8 cellular contexts compared by ENCODE assay signal in genomic region chr1:28668191-28668955, GRCh38. TPM values are rescaled to one million over a fixed set of nuclear protein-coding genes. Genes with fewer than 3 reads are reported as not detected.
A peak's percentile ranks its signal among the peaks of the same experiment; 100 is the strongest.
DNase-seq lines count a peak whose midpoint lies in the region; ATAC-seq and TF ChIP-seq lines count a peak whose summit lies in the region.

A gene with protein sequence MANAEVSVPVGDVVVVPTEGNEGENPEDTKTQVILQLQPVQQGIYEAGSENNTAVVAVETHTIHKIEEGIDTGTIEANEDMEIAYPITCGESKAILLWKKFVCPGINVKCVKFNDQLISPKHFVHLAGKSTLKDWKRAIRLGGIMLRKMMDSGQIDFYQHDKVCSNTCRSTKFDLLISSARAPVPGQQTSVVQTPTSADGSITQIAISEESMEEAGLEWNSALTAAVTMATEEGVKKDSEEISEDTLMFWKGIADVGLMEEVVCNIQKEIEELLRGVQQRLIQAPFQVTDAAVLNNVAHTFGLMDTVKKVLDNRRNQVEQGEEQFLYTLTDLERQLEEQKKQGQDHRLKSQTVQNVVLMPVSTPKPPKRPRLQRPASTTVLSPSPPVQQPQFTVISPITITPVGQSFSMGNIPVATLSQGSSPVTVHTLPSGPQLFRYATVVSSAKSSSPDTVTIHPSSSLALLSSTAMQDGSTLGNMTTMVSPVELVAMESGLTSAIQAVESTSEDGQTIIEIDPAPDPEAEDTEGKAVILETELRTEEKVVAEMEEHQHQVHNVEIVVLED (plus strand): TSS chr1:28668784. CDS start chr1:28683613, 14,829 bp downstream.

- peak within 1 kb of the TSS; percentile 96 for H3K4me3 ChIP-seq in lower lobe of right lung

- DNase-seq in CD14-positive monocyte (ENCODE audit: low spot score): peak; percentile 81
- DNase-seq in NCI-H82 treated with DMSO at 0.1 percent for 48 hours (lab: John Stamatoyannopoulos, UW; ENCODE audit: unreplicated experiment): peak; percentile 78
- peak; percentile 54 to 78 for DNase-seq in activated CD8-positive, alpha-beta memory T cell treated with anti-CD3 and anti-CD28 coated beads for 1 hour (ENCODE audit: extremely low read depth in 1 of 2, low read depth in 1 of 2)
- DNase-seq in ecto neural progenitor cell (ENCODE audit: low spot score): peak; percentile 91
- peak; percentile 93 for DNase-seq in lower lobe of right lung
- DNase-seq in stimulated activated CD4-positive, alpha-beta T cell treated with anti-CD3 and anti-CD28 coated beads, Interleukin-4, amount 100 ng/mL, for 48 hours (ENCODE audit: low read depth in 2 of 2): peak; percentile 76 to 82

- ATAC-seq in GM19438 (IDR thresholded peaks at IDR 0.05; ENCODE audit: low read depth, unreplicated experiment) (peak; percentile 61), HG03565 (IDR thresholded peaks at IDR 0.05; ENCODE audit: unreplicated experiment) (peak; percentile 71), lower lobe of right lung (peak; percentile 93 to 94)

- no peaks in the 10 kb centered on the region for H3K27me3 ChIP-seq in lower lobe of right lung (ENCODE audit: low read depth)

- no peaks in the 10 kb centered on the region for H3K36me3 ChIP-seq in lower lobe of right lung

- H3K4me1 ChIP-seq in lower lobe of right lung: peaks cover 15% of the 10 kb centered on the region

- no peaks in the 10 kb centered on the region for H3K9me3 Mint-ChIP-seq in CD14-positive monocyte

- H3K27ac Mint-ChIP-seq in CD14-positive monocyte: peak within 1 kb of the TSS; percentile 92 to 98 (median 96)

- H3K4me1 Mint-ChIP-seq in CD14-positive monocyte: peaks cover 18% of the 10 kb centered on the region

- intact Hi-C loops in CD14-positive monocyte (cut with micrococcal nuclease) (loop anchor here in 1 of 2 donors (2.0 kb wide), 1 partner anchor 20 kb away; the partner anchor contains the start of gene RNU11), lower lobe of right lung (cut with DNase I) (no loop called here)

- H3K9me3 ChIP-seq in lower lobe of right lung: no peaks in the 10 kb centered on the region

- peaks cover 2 to 8% of the 10 kb centered on the region in 2 donors for H3K36me3 Mint-ChIP-seq in CD14-positive monocyte

- TF ChIP-seq CTCF in CD14-positive monocyte (IDR thresholded peaks at IDR 0.05) (no peak), lower lobe of right lung (IDR thresholded peaks at IDR 0.05) (no peak)

- H3K27ac ChIP-seq in lower lobe of right lung: peak within 1 kb of the TSS; percentile 99

- peak within 1 kb of the TSS; percentile 84 to 98 for H3K4me3 Mint-ChIP-seq in CD14-positive monocyte

- H3K27me3 Mint-ChIP-seq in CD14-positive monocyte (ENCODE audit: low read depth in 3 of 3): no peaks in the 10 kb centered on the region

RNA-seq across cellular contexts. Expression of the gene that starts here (rescaled TPM):
- 10 to 100 TPM in 1 of 2 donors, 1 to 10 TPM in 1; 8.1 to 16.0 TPM for polyA plus RNA-seq in CD14-positive monocyte
- total RNA-seq in lower lobe of right lung: 14.2 TPM

Comparison
In these comparisons a context has a peak if more than half of its experiments do, and no peak if none do; other contexts are left out.
1. Peak in every context shown above with its lines: DNase-seq, ATAC-seq, H3K4me3 ChIP-seq and H3K27ac ChIP-seq.